12 cellular contexts compared by ENCODE assay signal in genomic region chr1:23651069-23651808, GRCh38. TPM values are rescaled to one million over a fixed set of nuclear protein-coding genes. Genes with fewer than 3 reads are reported as not detected.
A peak's percentile ranks its signal among the peaks of the same experiment; 100 is the strongest.
DNase-seq lines count a peak whose midpoint lies in the region; ATAC-seq and TF ChIP-seq lines count a peak whose summit lies in the region.
"Had no signal": no experiment of that assay in that cellular context is flagged by ENCODE, and none has a peak within 500 bp of the region (broad histone marks: within the 10 kb centered on the region; RNA-seq: fewer than 3 reads in every experiment).

No MANE protein-coding gene starts in this region.

- H3K4me1 ChIP-seq in Caco-2 = no peaks in the 10 kb centered on the region

- H3K4me1 Mint-ChIP-seq in Caco-2 (ENCODE audit: low read depth, unreplicated experiment) (peaks cover 9% of the 10 kb centered on the region), Calu3 (ENCODE audit: low read depth, unreplicated experiment) (no peaks in the 10 kb centered on the region)

- intact Hi-C loops in Caco-2 (cut with micrococcal nuclease; ENCODE audit: unreplicated experiment) = no loop called here
- intact Hi-C loops in Calu3 (cut with micrococcal nuclease; ENCODE audit: unreplicated experiment) = no loop called here

- CTCF ChIA-PET in Caco-2 (lab: Charles Lee) = no interaction called here
- CTCF ChIA-PET in Calu3 (lab: Charles Lee) = interaction anchor here (0.6 kb wide), 2 partner anchors 14 to 97 kb away, joined by 3 read pairs; no protein-coding TSS in a partner anchor

- H3K9me3 ChIP-seq in Caco-2 = no peaks in the 10 kb centered on the region

- no peak overlapping the region for H3K4me3 ChIP-seq in Caco-2 (ENCODE audit: low read depth, low read length)
- H3K4me3 ChIP-seq: cardiac muscle cell had no signal

- H3K36me3 ChIP-seq in Caco-2 (ENCODE audit: control insufficient read depth, insufficient read depth, low read length) = no peaks in the 10 kb centered on the region
- H3K36me3 ChIP-seq: cardiac muscle cell had no signal

- H3K27me3 Mint-ChIP-seq in Caco-2 (ENCODE audit: insufficient read depth, unreplicated experiment) (peaks cover 6% of the 10 kb centered on the region), Calu3 (ENCODE audit: unreplicated experiment) (peaks cover 14% of the 10 kb centered on the region)
- H3K27me3 Mint-ChIP-seq: stimulated activated naive CD8-positive, alpha-beta T cell treated with anti-CD3 and anti-CD28 coated beads, Interleukin-15, Interleukin-2, amounts not matched to agents 100 ng/mL and 50 ng/mL, for 24 hours had no signal

- no peaks in the 10 kb centered on the region for H3K27me3 ChIP-seq in Caco-2 (replicated peaks; ENCODE audit: control insufficient read depth, insufficient read depth, low read length)
- H3K27me3 ChIP-seq: cardiac muscle cell had no signal

- H3K36me3 Mint-ChIP-seq in Caco-2 (ENCODE audit: insufficient read depth, unreplicated experiment) (no peaks in the 10 kb centered on the region), Calu3 (ENCODE audit: insufficient read depth, unreplicated experiment) (no peaks in the 10 kb centered on the region)

- H3K4me3 Mint-ChIP-seq in Caco-2 (ENCODE audit: unreplicated experiment) (no peak overlapping the region), Calu3 (ENCODE audit: low read depth, unreplicated experiment) (no peak overlapping the region)
- H3K4me3 Mint-ChIP-seq: stimulated activated naive CD8-positive, alpha-beta T cell treated with anti-CD3 and anti-CD28 coated beads, Interleukin-15, Interleukin-2, amounts not matched to agents 100 ng/mL and 50 ng/mL, for 24 hours had no signal

- ATAC-seq in omental fat pad (ENCODE audit: low FRiP score) = peak; percentile 41
- ATAC-seq in HG03469 (IDR thresholded peaks at IDR 0.05; ENCODE audit: unreplicated experiment) = no peak

- TF ChIP-seq CTCF in Caco-2 (IDR thresholded peaks at IDR 0.05; ENCODE audit: insufficient read depth in 1 of 2, low read depth in 1 of 2, low read length in 1 of 2, severe bottlenecking in 1 of 2, unreplicated experiment in 1 of 2) = no peak
- no peak for TF ChIP-seq CTCF in omental fat pad (IDR thresholded peaks at IDR 0.05)
- no peak for TF ChIP-seq CTCF in Calu3 (IDR thresholded peaks at IDR 0.05; ENCODE audit: unreplicated experiment)

- DNase-seq in Caco-2 = peak; percentile 27 to 46
- DNase-seq in NCI-H460 (ENCODE audit: extremely low read depth, low read depth) = peak; percentile 52
- peak; percentile 30 for DNase-seq in fibroblast of gingiva (ENCODE audit: low read depth)
- no peak for DNase-seq in omental fat pad (ENCODE audit: low spot score)
- DNase-seq in DMS153 treated with DMSO at 0.1 percent for 48 hours (lab: John Stamatoyannopoulos, UW; ENCODE audit: unreplicated experiment) = no peak
- no peak for DNase-seq in Calu3
- no peak for DNase-seq in NCI-H128 (lab: John Stamatoyannopoulos, UW; ENCODE audit: unreplicated experiment)
- DNase-seq: NCI-H526 treated with DMSO at 0.1 percent for 48 hours; stimulated activated CD4-positive, alpha-beta T cell treated with anti-CD3 and anti-CD28 coated beads, Interleukin-15, amount 100 ng/mL, for 24 hours had no signal

- POLR2A ChIA-PET in Caco-2 (lab: Charles Lee) = no interaction called here

- no peaks in the 10 kb centered on the region for H3K9me3 Mint-ChIP-seq in Caco-2 (ENCODE audit: unreplicated experiment)
- H3K9me3 Mint-ChIP-seq in Calu3 (ENCODE audit: low read depth, unreplicated experiment) = no peaks in the 10 kb centered on the region
- H3K9me3 Mint-ChIP-seq: stimulated activated naive CD8-positive, alpha-beta T cell treated with anti-CD3 and anti-CD28 coated beads, Interleukin-15, Interleukin-2, amounts not matched to agents 100 ng/mL and 50 ng/mL, for 24 hours had no signal

- H3K27ac Mint-ChIP-seq in Caco-2 (ENCODE audit: unreplicated experiment) (no peak overlapping the region), Calu3 (ENCODE audit: unreplicated experiment) (no peak overlapping the region)
- H3K27ac Mint-ChIP-seq: stimulated activated naive CD8-positive, alpha-beta T cell treated with anti-CD3 and anti-CD28 coated beads, Interleukin-15, Interleukin-2, amounts not matched to agents 100 ng/mL and 50 ng/mL, for 24 hours had no signal

- no TSS peak for BruUV-seq in Caco-2 (replicated peaks; lab: Mats Ljungman, UMichigan)
- no TSS peak for BruUV-seq in Calu3 (replicated peaks; lab: Mats Ljungman, UMichigan)

RNA-seq across cellular contexts. Expression of gene RPL11, which starts 40.4 kb away (rescaled TPM):
- total RNA-seq in Caco-2 (2022) (1,040 and 1,063 TPM in 2 replicates), omental fat pad (1,000 to 10,000 TPM in 2 of 4 donors, 100 to 1,000 TPM in 2; 867 to 1,131 (median 994) TPM), Calu3 (2022) (588 and 622 TPM in 2 replicates)
- total RNA-seq in NCI-H460 (2014; rRNA removed; shearing (Covaris generic)) = 2,020 and 2,371 TPM in 2 replicates
- 653 and 703 TPM in 2 replicates for polyA plus RNA-seq in NCI-H460 (2014; cell fraction: nucleus; rRNA removed)

Comparison
In these comparisons a context has a peak if more than half of its experiments do, and no peak if none do; other contexts are left out.
1. DNase-seq: peak in Caco-2 (2 of 2), NCI-H460 (single experiment) and fibroblast of gingiva (single experiment); none in omental fat pad (single experiment), DMS153 treated with DMSO at 0.1 percent for 48 hours (single experiment), Calu3 (single experiment) and NCI-H128 (single experiment).